In the genomic region with DNA sequence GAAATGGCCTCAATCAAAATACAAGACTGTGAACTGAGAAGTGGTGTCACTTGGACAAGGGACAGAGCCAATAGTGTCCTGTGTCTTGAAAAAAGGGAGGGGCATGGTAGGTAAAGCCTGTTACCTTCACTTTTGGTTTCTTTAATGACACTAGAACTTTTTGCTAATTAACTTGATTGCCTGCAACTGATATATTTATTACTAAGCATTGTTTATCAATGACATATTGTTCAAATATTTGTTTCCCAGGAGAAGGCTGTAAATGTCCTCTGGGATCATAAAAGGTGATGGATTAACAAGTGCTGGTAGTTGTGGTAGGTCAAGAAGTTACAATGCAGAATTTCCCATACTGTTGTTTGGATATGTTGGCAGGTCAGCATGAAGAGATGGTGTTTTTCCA, we compare ENCODE assay signal across 22 cellular contexts.
"Had no signal": no experiment of that assay in that cellular context is flagged by ENCODE, and none has a peak within 500 bp of the region (broad histone marks: within the 10 kb centered on the region; RNA-seq: fewer than 3 reads in every experiment).

No MANE protein-coding gene starts in this region.

- H3K4me1 ChIP-seq: esophagus muscularis mucosa, gastroesophageal sphincter, left ventricle myocardium inferior, lower lobe of right lung, suprapubic skin, thyroid gland, upper lobe of left lung, uterus had no signal

- H3K27ac ChIP-seq: epithelial cell of prostate, esophagus muscularis mucosa, gastroesophageal sphincter, left ventricle myocardium inferior, lower lobe of right lung, sigmoid colon, skin epidermis, suprapubic skin, thyroid gland, upper lobe of left lung, uterus had no signal

- ATAC-seq: effector memory CD8-positive, alpha-beta T cell; gastroesophageal sphincter; lower lobe of right lung had no signal

- H3K36me3 Mint-ChIP-seq: immature natural killer cell, memory B cell had no signal

- H3K9me3 ChIP-seq: esophagus muscularis mucosa, gastroesophageal sphincter, left ventricle myocardium inferior, lower lobe of right lung, sigmoid colon, suprapubic skin, thyroid gland, upper lobe of left lung, uterus had no signal

- H3K9me3 Mint-ChIP-seq: dendritic cell treated with granulocyte-macrophage colony-stimulating factor and Interleukin-4, amounts not matched to agents 40 ng/mL and 50 ng/mL, for 4 days; effector memory CD8-positive, alpha-beta T cell; memory B cell; nephron had no signal

- H3K4me1 Mint-ChIP-seq: immature natural killer cell, memory B cell had no signal

- FAIRE-seq: keratinocyte had no signal

- H3K27me3 ChIP-seq: esophagus muscularis mucosa, gastroesophageal sphincter, suprapubic skin, thyroid gland, upper lobe of left lung, uterus had no signal

- DNase-seq: effector memory CD8-positive, alpha-beta T cell; foreskin fibroblast; glutamatergic neuron; immature natural killer cell; left ventricle myocardium inferior; lower lobe of right lung; sigmoid colon; stimulated activated CD4-positive, alpha-beta T cell treated with anti-CD3 and anti-CD28 coated beads, Interleukin-12 subunit alpha, Interleukin-12 subunit beta, amount 100 ng/mL, for 4 hours; stimulated activated naive CD4-positive, alpha-beta T cell treated with Interleukin-2 at 50 U/mL for 16 hours; thyroid gland; upper lobe of left lung; uterus had no signal

- H3K4me3 Mint-ChIP-seq: dendritic cell treated with granulocyte-macrophage colony-stimulating factor and Interleukin-4, amounts not matched to agents 40 ng/mL and 50 ng/mL, for 4 days; effector memory CD8-positive, alpha-beta T cell; immature natural killer cell; memory B cell; mesothelial cell of epicardium; nephron had no signal

- H3K27me3 Mint-ChIP-seq: dendritic cell treated with granulocyte-macrophage colony-stimulating factor and Interleukin-4, amounts not matched to agents 40 ng/mL and 50 ng/mL, for 4 days; effector memory CD8-positive, alpha-beta T cell; memory B cell had no signal

- H3K27ac Mint-ChIP-seq: dendritic cell treated with granulocyte-macrophage colony-stimulating factor and Interleukin-4, amounts not matched to agents 40 ng/mL and 50 ng/mL, for 4 days; effector memory CD8-positive, alpha-beta T cell; immature natural killer cell; memory B cell; mesothelial cell of epicardium had no signal

- H3K36me3 ChIP-seq: esophagus muscularis mucosa, gastroesophageal sphincter, left ventricle myocardium inferior, lower lobe of right lung, sigmoid colon, suprapubic skin, thyroid gland, upper lobe of left lung, uterus had no signal

- H3K4me3 ChIP-seq: esophagus muscularis mucosa, gastroesophageal sphincter, left ventricle myocardium inferior, lower lobe of right lung, sigmoid colon, skin epidermis, suprapubic skin, thyroid gland, upper lobe of left lung, uterus had no signal
